ENCODE assay signal across 8 cellular contexts in the genomic region with DNA sequence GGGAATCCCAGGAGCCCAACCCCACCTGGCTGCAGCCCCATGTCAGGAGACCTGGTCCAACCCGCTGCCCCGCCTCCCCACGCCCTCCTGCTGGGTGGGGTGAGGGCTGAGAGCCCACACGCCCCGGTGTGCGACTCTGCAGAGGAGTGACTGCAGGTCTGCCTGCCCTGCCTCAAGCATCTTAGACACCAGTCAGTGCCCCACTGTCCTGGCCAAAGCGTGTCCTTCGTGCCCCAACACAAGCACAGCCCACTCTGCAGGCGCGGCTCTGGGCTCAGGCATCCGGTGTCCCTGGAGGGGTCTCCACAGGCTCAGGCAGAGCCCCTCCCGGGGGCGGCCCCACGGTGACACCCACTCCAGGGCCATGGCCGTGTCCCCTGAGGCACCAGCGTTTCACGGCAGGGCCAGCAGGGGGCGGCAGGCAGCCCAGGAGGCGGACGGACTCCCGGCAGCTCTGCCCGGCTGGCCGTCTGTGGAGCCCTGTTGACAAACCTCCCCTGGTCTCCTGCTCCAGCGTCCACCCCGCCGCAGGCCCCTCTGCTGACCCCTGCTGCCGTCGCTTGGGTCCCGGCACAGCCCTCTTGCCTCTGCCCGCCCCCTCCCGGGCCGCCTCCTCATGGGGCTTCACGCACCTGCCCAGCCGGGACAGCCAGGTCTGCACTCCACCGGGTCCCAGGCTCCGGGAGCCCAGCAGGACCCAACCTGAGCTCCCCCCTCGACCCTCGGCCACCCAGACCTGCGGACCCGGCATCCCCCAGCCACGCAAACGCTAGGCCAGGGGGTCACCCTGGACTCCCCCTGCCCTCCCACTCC. TPM values are rescaled to one million over a fixed set of nuclear protein-coding genes. Genes with fewer than 3 reads are reported as not detected.
DNase-seq lines count a peak whose midpoint lies in the region; ATAC-seq and TF ChIP-seq lines count a peak whose summit lies in the region.

No MANE protein-coding gene starts in this region.

- DNase-seq in NCI-H1930 (lab: John Stamatoyannopoulos, UW): peak; percentile 54 to 71
- DNase-seq in activated CD4-positive, alpha-beta T cell treated with anti-CD3 and anti-CD28 coated beads, Interleukin-2, amount 50 U/mL, for 48 hours: peak; percentile 82 to 84
- DNase-seq in effector CD4-positive, alpha-beta T cell: peak; percentile 61
- peak; percentile 93 for DNase-seq in mesenteric fat pad (ENCODE audit: low spot score)
- peak; percentile 63 to 68 for DNase-seq in stimulated activated CD8-positive, alpha-beta memory T cell treated with anti-CD3 and anti-CD28 coated beads, Interleukin-2, amount 100 ng/mL, for 48 hours (ENCODE audit: low read depth in 2 of 2)
- DNase-seq in middle frontal gyrus (ENCODE audit: extremely low spot score, low spot score): no peak

- ATAC-seq in GM18519 (IDR thresholded peaks at IDR 0.05; ENCODE audit: low FRiP score, unreplicated experiment): no peak

- peak; percentile 94 for TF ChIP-seq CTCF in GM12873 (IDR thresholded peaks at IDR 0.05; ENCODE audit: insufficient read depth, low read depth, low read length, missing control alignments)

RNA-seq across cellular contexts. Expression of gene UBE2I, which starts 8.6 kb away (rescaled TPM):
- 91.9 TPM for total RNA-seq in mesenteric fat pad

RNA-seq across cellular contexts. Expression of gene BAIAP3, which starts 32.6 kb away (rescaled TPM):
- total RNA-seq in mesenteric fat pad: 1.3 TPM

RNA-seq across cellular contexts. Expression of gene TPSD1, which starts 45.0 kb away (rescaled TPM):
- total RNA-seq in mesenteric fat pad: not detected

RNA-seq across cellular contexts. Expression of gene TSR3, which starts 50.8 kb away (rescaled TPM):
- total RNA-seq in mesenteric fat pad: 58.2 TPM

RNA-seq across cellular contexts. Expression of gene GNPTG, which starts 50.9 kb away (rescaled TPM):
- 72.1 TPM for total RNA-seq in mesenteric fat pad
